8 cellular contexts compared by ENCODE assay signal in genomic region chr9:91681461-91682305, GRCh38.
DNase-seq lines count a peak whose midpoint lies in the region; ATAC-seq, FAIRE-seq and TF ChIP-seq lines count a peak whose summit lies in the region.

No MANE protein-coding gene starts in this region.

- no peaks in the 10 kb centered on the region for H3K36me3 Mint-ChIP-seq in osteocyte (ENCODE audit: unreplicated experiment)

- H3K27ac ChIP-seq in DOHH2 (ENCODE audit: low read depth, low read length) (no peak overlapping the region), Peyer's patch (no peak overlapping the region), transverse colon (no peak overlapping the region)

- H3K9me2 ChIP-seq in DOHH2 (replicated peaks; ENCODE audit: control insufficient read depth, low read length): no peaks in the 10 kb centered on the region

- no peaks in the 10 kb centered on the region for H3K36me3 ChIP-seq in DOHH2 (ENCODE audit: control insufficient read depth, low read length)
- H3K36me3 ChIP-seq in Peyer's patch: no peaks in the 10 kb centered on the region
- no peaks in the 10 kb centered on the region for H3K36me3 ChIP-seq in transverse colon

- no peak for TF ChIP-seq EP300 in transverse colon (IDR thresholded peaks at IDR 0.05; ENCODE audit: low read depth)

- H3K27me3 ChIP-seq in DOHH2 (ENCODE audit: control insufficient read depth, low read length) (no peaks in the 10 kb centered on the region), Peyer's patch (no peaks in the 10 kb centered on the region), transverse colon (peaks cover 4% of the 10 kb centered on the region)

- H4K20me1 ChIP-seq in DOHH2 (ENCODE audit: control insufficient read depth, insufficient read depth, low read depth, low read length): no peaks in the 10 kb centered on the region

- H3K9me3 ChIP-seq in DOHH2 (ENCODE audit: control insufficient read depth, insufficient read depth, low read length) (no peaks in the 10 kb centered on the region), Peyer's patch (no peaks in the 10 kb centered on the region), transverse colon (no peaks in the 10 kb centered on the region)

- no peaks in the 10 kb centered on the region for H3K27me3 Mint-ChIP-seq in osteocyte (ENCODE audit: unreplicated experiment)

- no peak overlapping the region for H3K27ac Mint-ChIP-seq in osteocyte (ENCODE audit: unreplicated experiment)

- no peaks in the 10 kb centered on the region for H3F3A ChIP-seq in DOHH2 (ENCODE audit: control insufficient read depth, insufficient read depth)

- no peak overlapping the region for H3K4me3 ChIP-seq in DOHH2 (ENCODE audit: low read length)
- peak overlapping the region in 1 of 4 donors; percentile 9 for H3K4me3 ChIP-seq in Peyer's patch
- no peak overlapping the region for H3K4me3 ChIP-seq in transverse colon

- DNase-seq in Peyer's patch (peak; percentile 52 to 84 (median 76)), activated gamma-delta T cell (lab: John Stamatoyannopoulos, UW) (peak; percentile 24), frontal cortex (ENCODE audit: low spot score in 2 of 2) (peak; percentile 69 to 87), osteocyte (ENCODE audit: extremely low spot score, unreplicated experiment) (peak; percentile 90), transverse colon (peak; percentile 78)

- ATAC-seq in HG03108 (IDR thresholded peaks at IDR 0.05; ENCODE audit: unreplicated experiment): peak; percentile 61
- no peak for ATAC-seq in HG03442 (IDR thresholded peaks at IDR 0.05; ENCODE audit: unreplicated experiment)

- no peak for FAIRE-seq in frontal cortex (lab: Jason Lieb, UNC)

- H3K4me1 Mint-ChIP-seq in osteocyte (ENCODE audit: unreplicated experiment): peaks cover 19% of the 10 kb centered on the region

- H3K4me2 ChIP-seq in DOHH2 (ENCODE audit: low read length): peak overlapping the region; percentile 48

- WGBS in transverse colon (ENCODE audit: low coverage in 1 of 2), 2 donors: 39 to 68% methylated on average over 13 to 43 of the region's 43 CpGs

- intact Hi-C loops in transverse colon (cut with DNase I; ENCODE audit: low total_unique reads): loop anchor here (10.0 kb wide), 1 partner anchor 767 kb away; no protein-coding TSS in a partner anchor

- TF ChIP-seq POLR2A in Peyer's patch (IDR thresholded peaks at IDR 0.05) (no peak), transverse colon (IDR thresholded peaks at IDR 0.05) (no peak)

- in situ Hi-C loops in transverse colon (cut with MboI; ENCODE audit: low pct_ligation_motif_present in 1 of 4, low pct_unique_long_range_greater_than_20kb in 1 of 4, low sequenced_read_pairs in 3 of 4): loop anchor here in 3 of 4 donors (10.0 to 25.0 kb wide), 3 partner anchors 244 to 769 kb away; no protein-coding TSS in a partner anchor

- TF ChIP-seq CTCF in DOHH2 (IDR thresholded peaks at IDR 0.05; ENCODE audit: low read depth, low read length, poor library complexity, severe bottlenecking): peak; percentile 62
- TF ChIP-seq CTCF in Peyer's patch (IDR thresholded peaks at IDR 0.05): peak in 5 of 6 experiments; percentile 10 to 74 (median 69)
- peak; percentile 91 for TF ChIP-seq CTCF in osteocyte (IDR thresholded peaks at IDR 0.05)
- peak; percentile 70 to 94 (median 90) for TF ChIP-seq CTCF in transverse colon (IDR thresholded peaks at IDR 0.05)

- no peak overlapping the region for H3K4me3 Mint-ChIP-seq in osteocyte (ENCODE audit: unreplicated experiment)

- no peaks in the 10 kb centered on the region for H3K9me3 Mint-ChIP-seq in osteocyte (ENCODE audit: unreplicated experiment)

- no peaks in the 10 kb centered on the region for H3K4me1 ChIP-seq in DOHH2 (ENCODE audit: control insufficient read depth, low read length)
- peaks cover 0 to 4% (median 0%) of the 10 kb centered on the region in 4 donors for H3K4me1 ChIP-seq in Peyer's patch
- peaks cover 0 to 12% (median 0%) of the 10 kb centered on the region in 4 donors for H3K4me1 ChIP-seq in transverse colon

- H3K79me2 ChIP-seq in DOHH2 (ENCODE audit: control insufficient read depth, low read length): no peaks in the 10 kb centered on the region

Comparison
In these comparisons a context has a peak if more than half of its experiments do, and no peak if none do; other contexts are left out.
1. DNase-seq: peak in every context shown above with its lines; median percentile 90 in osteocyte; 78 in frontal cortex; 78 in transverse colon; 76 in Peyer's patch; 24 in activated gamma-delta T cell.